1 cellular context compared by ENCODE assay signal in the genomic region with DNA sequence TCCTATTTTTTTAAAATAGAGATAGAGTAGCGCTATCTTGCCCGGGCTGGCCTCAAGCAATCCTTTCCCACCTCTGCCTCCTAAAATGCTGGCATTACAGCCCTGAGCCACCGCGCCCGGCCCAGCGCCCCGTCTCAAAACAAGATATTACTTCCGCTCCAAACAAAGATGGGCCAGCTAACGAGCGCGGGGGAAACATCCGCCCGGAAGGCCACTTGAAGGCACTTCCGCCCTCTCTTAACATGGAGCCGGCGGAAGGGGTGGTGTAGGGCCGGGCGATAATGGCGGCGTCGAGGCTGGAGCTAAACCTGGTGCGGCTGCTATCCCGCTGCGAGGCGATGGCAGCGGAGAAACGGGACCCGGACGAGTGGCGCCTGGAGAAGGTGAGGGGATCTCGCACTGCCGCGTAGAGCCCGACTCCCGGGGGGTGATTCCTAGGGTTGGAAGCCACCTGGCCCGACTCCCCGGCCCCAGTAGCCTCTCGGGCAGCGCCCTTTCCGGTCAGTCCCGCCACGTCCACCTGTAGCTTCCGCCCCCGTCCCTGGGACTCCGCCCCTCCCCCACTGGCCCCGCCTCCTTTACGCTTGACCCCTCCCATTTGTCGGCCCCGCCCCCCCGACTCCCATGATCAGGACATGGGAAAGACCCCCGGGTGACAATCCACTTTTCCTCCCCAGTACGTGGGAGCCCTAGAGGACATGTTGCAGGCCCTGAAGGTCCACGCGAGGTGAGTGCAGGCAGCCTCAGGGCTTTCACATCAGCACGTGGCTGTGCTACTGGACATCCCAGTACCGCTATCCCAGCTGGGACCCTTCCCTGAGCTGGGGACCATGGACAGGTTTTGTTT.
TF ChIP-seq lines count a peak whose summit lies in the region.

A gene with protein sequence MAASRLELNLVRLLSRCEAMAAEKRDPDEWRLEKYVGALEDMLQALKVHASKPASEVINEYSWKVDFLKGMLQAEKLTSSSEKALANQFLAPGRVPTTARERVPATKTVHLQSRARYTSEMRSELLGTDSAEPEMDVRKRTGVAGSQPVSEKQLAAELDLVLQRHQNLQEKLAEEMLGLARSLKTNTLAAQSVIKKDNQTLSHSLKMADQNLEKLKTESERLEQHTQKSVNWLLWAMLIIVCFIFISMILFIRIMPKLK (plus strand): TSS at position 233 of the 847 bp plus-strand sequence. CDS start 49 bp downstream, at position 282.

TF ChIP-seq in HEK293, 187 proteins besides CTCF, POLR2A, EP300 and RAD21 (continued from another document and continues in another):
- TF ChIP-seq, protein P1, sequence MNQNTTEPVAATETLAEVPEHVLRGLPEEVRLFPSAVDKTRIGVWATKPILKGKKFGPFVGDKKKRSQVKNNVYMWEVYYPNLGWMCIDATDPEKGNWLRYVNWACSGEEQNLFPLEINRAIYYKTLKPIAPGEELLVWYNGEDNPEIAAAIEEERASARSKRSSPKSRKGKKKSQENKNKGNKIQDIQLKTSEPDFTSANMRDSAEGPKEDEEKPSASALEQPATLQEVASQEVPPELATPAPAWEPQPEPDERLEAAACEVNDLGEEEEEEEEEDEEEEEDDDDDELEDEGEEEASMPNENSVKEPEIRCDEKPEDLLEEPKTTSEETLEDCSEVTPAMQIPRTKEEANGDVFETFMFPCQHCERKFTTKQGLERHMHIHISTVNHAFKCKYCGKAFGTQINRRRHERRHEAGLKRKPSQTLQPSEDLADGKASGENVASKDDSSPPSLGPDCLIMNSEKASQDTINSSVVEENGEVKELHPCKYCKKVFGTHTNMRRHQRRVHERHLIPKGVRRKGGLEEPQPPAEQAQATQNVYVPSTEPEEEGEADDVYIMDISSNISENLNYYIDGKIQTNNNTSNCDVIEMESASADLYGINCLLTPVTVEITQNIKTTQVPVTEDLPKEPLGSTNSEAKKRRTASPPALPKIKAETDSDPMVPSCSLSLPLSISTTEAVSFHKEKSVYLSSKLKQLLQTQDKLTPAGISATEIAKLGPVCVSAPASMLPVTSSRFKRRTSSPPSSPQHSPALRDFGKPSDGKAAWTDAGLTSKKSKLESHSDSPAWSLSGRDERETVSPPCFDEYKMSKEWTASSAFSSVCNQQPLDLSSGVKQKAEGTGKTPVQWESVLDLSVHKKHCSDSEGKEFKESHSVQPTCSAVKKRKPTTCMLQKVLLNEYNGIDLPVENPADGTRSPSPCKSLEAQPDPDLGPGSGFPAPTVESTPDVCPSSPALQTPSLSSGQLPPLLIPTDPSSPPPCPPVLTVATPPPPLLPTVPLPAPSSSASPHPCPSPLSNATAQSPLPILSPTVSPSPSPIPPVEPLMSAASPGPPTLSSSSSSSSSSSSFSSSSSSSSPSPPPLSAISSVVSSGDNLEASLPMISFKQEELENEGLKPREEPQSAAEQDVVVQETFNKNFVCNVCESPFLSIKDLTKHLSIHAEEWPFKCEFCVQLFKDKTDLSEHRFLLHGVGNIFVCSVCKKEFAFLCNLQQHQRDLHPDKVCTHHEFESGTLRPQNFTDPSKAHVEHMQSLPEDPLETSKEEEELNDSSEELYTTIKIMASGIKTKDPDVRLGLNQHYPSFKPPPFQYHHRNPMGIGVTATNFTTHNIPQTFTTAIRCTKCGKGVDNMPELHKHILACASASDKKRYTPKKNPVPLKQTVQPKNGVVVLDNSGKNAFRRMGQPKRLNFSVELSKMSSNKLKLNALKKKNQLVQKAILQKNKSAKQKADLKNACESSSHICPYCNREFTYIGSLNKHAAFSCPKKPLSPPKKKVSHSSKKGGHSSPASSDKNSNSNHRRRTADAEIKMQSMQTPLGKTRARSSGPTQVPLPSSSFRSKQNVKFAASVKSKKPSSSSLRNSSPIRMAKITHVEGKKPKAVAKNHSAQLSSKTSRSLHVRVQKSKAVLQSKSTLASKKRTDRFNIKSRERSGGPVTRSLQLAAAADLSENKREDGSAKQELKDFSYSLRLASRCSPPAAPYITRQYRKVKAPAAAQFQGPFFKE (tag by site-specific recombination; IDR thresholded peaks at IDR 0.05; ENCODE audit: borderline replicate concordance) = no peak
- TF ChIP-seq, protein P2, sequence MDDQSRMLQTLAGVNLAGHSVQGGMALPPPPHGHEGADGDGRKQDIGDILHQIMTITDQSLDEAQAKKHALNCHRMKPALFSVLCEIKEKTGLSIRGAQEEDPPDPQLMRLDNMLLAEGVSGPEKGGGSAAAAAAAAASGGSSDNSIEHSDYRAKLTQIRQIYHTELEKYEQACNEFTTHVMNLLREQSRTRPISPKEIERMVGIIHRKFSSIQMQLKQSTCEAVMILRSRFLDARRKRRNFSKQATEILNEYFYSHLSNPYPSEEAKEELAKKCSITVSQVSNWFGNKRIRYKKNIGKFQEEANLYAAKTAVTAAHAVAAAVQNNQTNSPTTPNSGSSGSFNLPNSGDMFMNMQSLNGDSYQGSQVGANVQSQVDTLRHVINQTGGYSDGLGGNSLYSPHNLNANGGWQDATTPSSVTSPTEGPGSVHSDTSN (CRISPR knock-in tag; IDR thresholded peaks at IDR 0.05) = peak; percentile 79; the same call in 1 of the 2 replicates
- TF ChIP-seq MZF1 (tag by site-specific recombination; IDR thresholded peaks at IDR 0.05; ENCODE audit: borderline replicate concordance) (no peak), OVOL3 (tag by site-specific recombination; IDR thresholded peaks at IDR 0.05) (peak; percentile 50; the same call in 1 of the 2 replicates), ZNF560 (tag by site-specific recombination; IDR thresholded peaks at IDR 0.05; ENCODE audit: borderline replicate concordance) (no peak), ZNF701 (tag by site-specific recombination; IDR thresholded peaks at IDR 0.05) (no peak), ZNF629 (tag by site-specific recombination; IDR thresholded peaks at IDR 0.05) (peak; percentile 84), YY2 (tag by site-specific recombination; IDR thresholded peaks at IDR 0.05) (peak; percentile 98), ZBTB7A (tag by site-specific recombination; IDR thresholded peaks at IDR 0.05; ENCODE audit: low read depth) (no peak), ZNF214 (tag by site-specific recombination; IDR thresholded peaks at IDR 0.05; ENCODE audit: borderline replicate concordance) (no peak), ZNF792 (tag by site-specific recombination; IDR thresholded peaks at IDR 0.05) (no peak), ZNF768 (tag by site-specific recombination; IDR thresholded peaks at IDR 0.05) (no peak), ZNF747 (tag by site-specific recombination; IDR thresholded peaks at IDR 0.05) (no peak), SETDB1 (IDR thresholded peaks at IDR 0.05; ENCODE audit: insufficient read length, low read length) (no peak), ZNF223 (tag by site-specific recombination; IDR thresholded peaks at IDR 0.05) (no peak), EGR2 (tag by site-specific recombination; IDR thresholded peaks at IDR 0.05; ENCODE audit: low read depth) (0 out of 2 replicates have a peak, but pooled peaks have one; percentile 36), KLF9 (tag by site-specific recombination; IDR thresholded peaks at IDR 0.05; ENCODE audit: low read depth) (peak; percentile 89), ZNF16 (tag by site-specific recombination; IDR thresholded peaks at IDR 0.05; ENCODE audit: low read depth) (no peak), ZIC2 (tag by site-specific recombination; IDR thresholded peaks at IDR 0.05) (peak; percentile 38; the same call in 1 of the 2 replicates), ZNF548 (tag by site-specific recombination; IDR thresholded peaks at IDR 0.05) (no peak), SCRT1 (tag by site-specific recombination; IDR thresholded peaks at IDR 0.05; ENCODE audit: borderline replicate concordance) (peak; percentile 92), ZNF571 (tag by site-specific recombination; IDR thresholded peaks at IDR 0.05) (no peak), ZNF416 (tag by site-specific recombination; IDR thresholded peaks at IDR 0.05) (no peak), ZNF664 (tag by site-specific recombination; IDR thresholded peaks at IDR 0.05) (no peak), ZNF239 (tag by site-specific recombination; IDR thresholded peaks at IDR 0.05) (no peak), ZNF404 (tag by site-specific recombination; IDR thresholded peaks at IDR 0.05) (no peak), ZEB2 (tag by site-specific recombination; IDR thresholded peaks at IDR 0.05) (peak; percentile 98), ZNF544 (tag by site-specific recombination; IDR thresholded peaks at IDR 0.05) (no peak), ZNF654 (tag by site-specific recombination; IDR thresholded peaks at IDR 0.05; ENCODE audit: low read depth) (no peak), YY1 (tag by site-specific recombination; IDR thresholded peaks at IDR 0.05) (peak; percentile 99)
- TF ChIP-seq, protein P3, sequence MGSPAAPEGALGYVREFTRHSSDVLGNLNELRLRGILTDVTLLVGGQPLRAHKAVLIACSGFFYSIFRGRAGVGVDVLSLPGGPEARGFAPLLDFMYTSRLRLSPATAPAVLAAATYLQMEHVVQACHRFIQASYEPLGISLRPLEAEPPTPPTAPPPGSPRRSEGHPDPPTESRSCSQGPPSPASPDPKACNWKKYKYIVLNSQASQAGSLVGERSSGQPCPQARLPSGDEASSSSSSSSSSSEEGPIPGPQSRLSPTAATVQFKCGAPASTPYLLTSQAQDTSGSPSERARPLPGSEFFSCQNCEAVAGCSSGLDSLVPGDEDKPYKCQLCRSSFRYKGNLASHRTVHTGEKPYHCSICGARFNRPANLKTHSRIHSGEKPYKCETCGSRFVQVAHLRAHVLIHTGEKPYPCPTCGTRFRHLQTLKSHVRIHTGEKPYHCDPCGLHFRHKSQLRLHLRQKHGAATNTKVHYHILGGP (tag by site-specific recombination; IDR thresholded peaks at IDR 0.05) = no peak
- TF ChIP-seq, protein P4, sequence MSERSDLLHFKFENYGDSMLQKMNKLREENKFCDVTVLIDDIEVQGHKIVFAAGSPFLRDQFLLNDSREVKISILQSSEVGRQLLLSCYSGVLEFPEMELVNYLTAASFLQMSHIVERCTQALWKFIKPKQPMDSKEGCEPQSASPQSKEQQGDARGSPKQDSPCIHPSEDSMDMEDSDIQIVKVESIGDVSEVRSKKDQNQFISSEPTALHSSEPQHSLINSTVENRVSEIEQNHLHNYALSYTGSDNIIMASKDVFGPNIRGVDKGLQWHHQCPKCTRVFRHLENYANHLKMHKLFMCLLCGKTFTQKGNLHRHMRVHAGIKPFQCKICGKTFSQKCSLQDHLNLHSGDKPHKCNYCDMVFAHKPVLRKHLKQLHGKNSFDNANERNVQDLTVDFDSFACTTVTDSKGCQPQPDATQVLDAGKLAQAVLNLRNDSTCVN (tag by site-specific recombination; optimal IDR thresholded peaks at IDR 0.05) = peak; percentile 50
- TF ChIP-seq, protein P5, sequence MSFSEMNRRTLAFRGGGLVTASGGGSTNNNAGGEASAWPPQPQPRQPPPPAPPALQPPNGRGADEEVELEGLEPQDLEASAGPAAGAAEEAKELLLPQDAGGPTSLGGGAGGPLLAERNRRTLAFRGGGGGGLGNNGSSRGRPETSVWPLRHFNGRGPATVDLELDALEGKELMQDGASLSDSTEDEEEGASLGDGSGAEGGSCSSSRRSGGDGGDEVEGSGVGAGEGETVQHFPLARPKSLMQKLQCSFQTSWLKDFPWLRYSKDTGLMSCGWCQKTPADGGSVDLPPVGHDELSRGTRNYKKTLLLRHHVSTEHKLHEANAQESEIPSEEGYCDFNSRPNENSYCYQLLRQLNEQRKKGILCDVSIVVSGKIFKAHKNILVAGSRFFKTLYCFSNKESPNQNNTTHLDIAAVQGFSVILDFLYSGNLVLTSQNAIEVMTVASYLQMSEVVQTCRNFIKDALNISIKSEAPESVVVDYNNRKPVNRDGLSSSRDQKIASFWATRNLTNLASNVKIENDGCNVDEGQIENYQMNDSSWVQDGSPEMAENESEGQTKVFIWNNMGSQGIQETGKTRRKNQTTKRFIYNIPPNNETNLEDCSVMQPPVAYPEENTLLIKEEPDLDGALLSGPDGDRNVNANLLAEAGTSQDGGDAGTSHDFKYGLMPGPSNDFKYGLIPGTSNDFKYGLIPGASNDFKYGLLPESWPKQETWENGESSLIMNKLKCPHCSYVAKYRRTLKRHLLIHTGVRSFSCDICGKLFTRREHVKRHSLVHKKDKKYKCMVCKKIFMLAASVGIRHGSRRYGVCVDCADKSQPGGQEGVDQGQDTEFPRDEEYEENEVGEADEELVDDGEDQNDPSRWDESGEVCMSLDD (tag by site-specific recombination; IDR thresholded peaks at IDR 0.05) = peak; percentile 49; the same call in 1 of the 2 replicates
- TF ChIP-seq, protein P6, sequence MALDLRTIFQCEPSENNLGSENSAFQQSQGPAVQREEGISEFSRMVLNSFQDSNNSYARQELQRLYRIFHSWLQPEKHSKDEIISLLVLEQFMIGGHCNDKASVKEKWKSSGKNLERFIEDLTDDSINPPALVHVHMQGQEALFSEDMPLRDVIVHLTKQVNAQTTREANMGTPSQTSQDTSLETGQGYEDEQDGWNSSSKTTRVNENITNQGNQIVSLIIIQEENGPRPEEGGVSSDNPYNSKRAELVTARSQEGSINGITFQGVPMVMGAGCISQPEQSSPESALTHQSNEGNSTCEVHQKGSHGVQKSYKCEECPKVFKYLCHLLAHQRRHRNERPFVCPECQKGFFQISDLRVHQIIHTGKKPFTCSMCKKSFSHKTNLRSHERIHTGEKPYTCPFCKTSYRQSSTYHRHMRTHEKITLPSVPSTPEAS (tag by site-specific recombination; IDR thresholded peaks at IDR 0.05) = no peak; the same call in 1 of the 2 replicates
- TF ChIP-seq, protein P7, sequence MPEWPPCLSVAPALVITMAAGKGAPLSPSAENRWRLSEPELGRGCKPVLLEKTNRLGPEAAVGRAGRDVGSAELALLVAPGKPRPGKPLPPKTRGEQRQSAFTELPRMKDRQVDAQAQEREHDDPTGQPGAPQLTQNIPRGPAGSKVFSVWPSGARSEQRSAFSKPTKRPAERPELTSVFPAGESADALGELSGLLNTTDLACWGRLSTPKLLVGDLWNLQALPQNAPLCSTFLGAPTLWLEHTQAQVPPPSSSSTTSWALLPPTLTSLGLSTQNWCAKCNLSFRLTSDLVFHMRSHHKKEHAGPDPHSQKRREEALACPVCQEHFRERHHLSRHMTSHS (tag by site-specific recombination; IDR thresholded peaks at IDR 0.05) = no peak
- TF ChIP-seq, protein P8, sequence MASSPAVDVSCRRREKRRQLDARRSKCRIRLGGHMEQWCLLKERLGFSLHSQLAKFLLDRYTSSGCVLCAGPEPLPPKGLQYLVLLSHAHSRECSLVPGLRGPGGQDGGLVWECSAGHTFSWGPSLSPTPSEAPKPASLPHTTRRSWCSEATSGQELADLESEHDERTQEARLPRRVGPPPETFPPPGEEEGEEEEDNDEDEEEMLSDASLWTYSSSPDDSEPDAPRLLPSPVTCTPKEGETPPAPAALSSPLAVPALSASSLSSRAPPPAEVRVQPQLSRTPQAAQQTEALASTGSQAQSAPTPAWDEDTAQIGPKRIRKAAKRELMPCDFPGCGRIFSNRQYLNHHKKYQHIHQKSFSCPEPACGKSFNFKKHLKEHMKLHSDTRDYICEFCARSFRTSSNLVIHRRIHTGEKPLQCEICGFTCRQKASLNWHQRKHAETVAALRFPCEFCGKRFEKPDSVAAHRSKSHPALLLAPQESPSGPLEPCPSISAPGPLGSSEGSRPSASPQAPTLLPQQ (tag by site-specific recombination; IDR thresholded peaks at IDR 0.05) = peak; percentile 81
